In the genomic region with DNA sequence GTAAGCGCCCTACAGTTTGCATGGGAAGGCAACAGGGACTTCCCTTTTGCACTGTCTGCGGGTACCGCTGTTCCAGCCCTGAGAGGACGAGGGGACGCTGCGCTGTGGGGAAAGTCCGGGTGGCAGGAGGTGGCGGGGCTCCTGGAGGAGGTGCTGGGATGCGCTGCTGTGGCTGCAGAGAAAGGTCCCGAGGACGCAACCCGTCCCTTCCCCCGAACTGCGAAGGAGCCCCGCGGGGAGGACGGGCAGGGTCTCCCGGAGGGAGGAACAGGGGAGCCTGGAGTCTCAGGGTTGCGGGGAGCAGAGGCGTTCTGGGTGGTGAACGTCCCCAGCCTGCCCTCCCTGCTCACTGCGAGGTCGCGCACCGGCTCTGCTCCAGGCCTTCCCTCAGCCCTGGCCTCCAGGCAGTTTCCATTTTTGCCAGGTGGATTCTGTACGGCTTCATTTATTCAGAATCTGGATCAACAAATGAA, we compare ENCODE assay signal across 13 cellular contexts.
DNase-seq lines count a peak whose midpoint lies in the region; ATAC-seq and TF ChIP-seq lines count a peak whose summit lies in the region.
"Had no signal": no experiment of that assay in that cellular context is flagged by ENCODE, and none has a peak within 500 bp of the region (broad histone marks: within the 10 kb centered on the region; RNA-seq: fewer than 3 reads in every experiment).

No MANE protein-coding gene starts in this region.

- CTCF ChIA-PET in WTC11 (lab: Charles Lee), result interaction anchor here (1.6 kb wide), 1 partner anchor 94 kb away, joined by 5 read pairs; no protein-coding TSS in a partner anchor

- H3K27me3 ChIP-seq in muscle layer of duodenum (ENCODE audit: low read depth, low read length), result no peaks in the 10 kb centered on the region
- no peaks in the 10 kb centered on the region for H3K27me3 ChIP-seq in uterus

- DNase-seq in WTC11 (ENCODE audit: low spot score) (peak; percentile 41), Right ventricle myocardium superior (peak; percentile 52), uterus (no peak), DMS53 treated with DMSO at 0.1 percent for 48 hours (lab: John Stamatoyannopoulos, UW; ENCODE audit: unreplicated experiment) (no peak)
- no peak for DNase-seq in activated T-cell treated with anti-CD3 and anti-CD28 coated beads, Interleukin-2, amount 50 U/mL, for 1 hour
- DNase-seq: activated CD8-positive, alpha-beta memory T cell treated with anti-CD3 and anti-CD28 coated beads, Interleukin-2, amount 50 U/mL, for 4 hours; DND-41; HCEC 1CT; NCI-H1105; T-helper 17 cell had no signal

- peaks cover 0 to 6% of the 10 kb centered on the region in 2 donors for H3K36me3 ChIP-seq in muscle layer of duodenum (ENCODE audit: control insufficient read depth in 1 of 2, insufficient read depth in 2 of 2, low read length in 2 of 2)
- no peaks in the 10 kb centered on the region for H3K36me3 ChIP-seq in uterus
- H3K36me3 ChIP-seq: neutrophil had no signal

- H3K9me3 ChIP-seq in muscle layer of duodenum (ENCODE audit: control insufficient read depth in 1 of 2, low read length in 2 of 2) (no peaks in the 10 kb centered on the region), uterus (no peaks in the 10 kb centered on the region)
- H3K9me3 ChIP-seq: neutrophil had no signal

- H3K27ac Mint-ChIP-seq in WTC11, result no peak overlapping the region
- H3K27ac Mint-ChIP-seq: T-helper 17 cell had no signal

- TF ChIP-seq CTCF in WTC11 (IDR thresholded peaks at IDR 0.05) (no peak), uterus (IDR thresholded peaks at IDR 0.05) (no peak)

- H3K4me3 ChIP-seq in muscle layer of duodenum (ENCODE audit: low read depth in 1 of 2, low read length in 2 of 2), result peak overlapping the region in 1 of 2 donors; percentile 37
- no peak overlapping the region for H3K4me3 ChIP-seq in uterus

- H3K4me1 ChIP-seq in muscle layer of duodenum (ENCODE audit: control insufficient read depth in 1 of 2, insufficient read depth in 2 of 2, low read length in 2 of 2), result peaks cover 0 to 6% of the 10 kb centered on the region in 2 donors
- peaks cover 0 to 4% of the 10 kb centered on the region in 2 donors for H3K4me1 ChIP-seq in uterus

- H3K27ac ChIP-seq in muscle layer of duodenum (ENCODE audit: low read length) (peak overlapping the region; percentile 24), uterus (peak overlapping the region; percentile 70 to 90)
- H3K27ac ChIP-seq: neutrophil had no signal

- H3K4me3 Mint-ChIP-seq in WTC11, result no peak overlapping the region
- H3K4me3 Mint-ChIP-seq: T-helper 17 cell had no signal

- intact Hi-C loops in Right ventricle myocardium superior (cut with DNase I) (no loop called here), uterus (cut with DNase I; ENCODE audit: low total_unique reads) (no loop called here)

- no peaks in the 10 kb centered on the region for H3K36me3 Mint-ChIP-seq in WTC11

- H3K4me1 Mint-ChIP-seq in WTC11, result peaks cover 23% of the 10 kb centered on the region
- H3K4me1 Mint-ChIP-seq: T-helper 17 cell had no signal

- no peaks in the 10 kb centered on the region for H3K9me3 Mint-ChIP-seq in WTC11

- ATAC-seq in WTC11, result peak; percentile 49
- ATAC-seq in Right ventricle myocardium superior (ENCODE audit: poor library complexity), result peak; percentile 58
- no peak for ATAC-seq in HG02981 (IDR thresholded peaks at IDR 0.05; ENCODE audit: unreplicated experiment)
- ATAC-seq: T-helper 17 cell had no signal

- no peak for TF ChIP-seq POLR2A in uterus (IDR thresholded peaks at IDR 0.05)

- peaks cover 5% of the 10 kb centered on the region for H3K27me3 Mint-ChIP-seq in WTC11 (ENCODE audit: low read depth)

- POLR2A ChIA-PET in WTC11 (lab: Charles Lee), result no interaction called here

TF ChIP-seq in WTC11, 78 proteins besides CTCF, POLR2A, EP300 and RAD21:
- TF ChIP-seq, protein P1, sequence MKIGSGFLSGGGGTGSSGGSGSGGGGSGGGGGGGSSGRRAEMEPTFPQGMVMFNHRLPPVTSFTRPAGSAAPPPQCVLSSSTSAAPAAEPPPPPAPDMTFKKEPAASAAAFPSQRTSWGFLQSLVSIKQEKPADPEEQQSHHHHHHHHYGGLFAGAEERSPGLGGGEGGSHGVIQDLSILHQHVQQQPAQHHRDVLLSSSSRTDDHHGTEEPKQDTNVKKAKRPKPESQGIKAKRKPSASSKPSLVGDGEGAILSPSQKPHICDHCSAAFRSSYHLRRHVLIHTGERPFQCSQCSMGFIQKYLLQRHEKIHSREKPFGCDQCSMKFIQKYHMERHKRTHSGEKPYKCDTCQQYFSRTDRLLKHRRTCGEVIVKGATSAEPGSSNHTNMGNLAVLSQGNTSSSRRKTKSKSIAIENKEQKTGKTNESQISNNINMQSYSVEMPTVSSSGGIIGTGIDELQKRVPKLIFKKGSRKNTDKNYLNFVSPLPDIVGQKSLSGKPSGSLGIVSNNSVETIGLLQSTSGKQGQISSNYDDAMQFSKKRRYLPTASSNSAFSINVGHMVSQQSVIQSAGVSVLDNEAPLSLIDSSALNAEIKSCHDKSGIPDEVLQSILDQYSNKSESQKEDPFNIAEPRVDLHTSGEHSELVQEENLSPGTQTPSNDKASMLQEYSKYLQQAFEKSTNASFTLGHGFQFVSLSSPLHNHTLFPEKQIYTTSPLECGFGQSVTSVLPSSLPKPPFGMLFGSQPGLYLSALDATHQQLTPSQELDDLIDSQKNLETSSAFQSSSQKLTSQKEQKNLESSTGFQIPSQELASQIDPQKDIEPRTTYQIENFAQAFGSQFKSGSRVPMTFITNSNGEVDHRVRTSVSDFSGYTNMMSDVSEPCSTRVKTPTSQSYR (CRISPR knock-in tag; IDR thresholded peaks at IDR 0.05), result no peak
- TF ChIP-seq IRF2 (CRISPR knock-in tag; IDR thresholded peaks at IDR 0.05; ENCODE audit: borderline replicate concordance, low read depth) (no peak), SOX15 (CRISPR knock-in tag; IDR thresholded peaks at IDR 0.05) (no peak)

Comparison
In these comparisons a context has a peak if more than half of its experiments do, and no peak if none do; other contexts are left out.
1. DNase-seq: peak in WTC11 (single experiment) and Right ventricle myocardium superior (single experiment); none in uterus (0 of 2), activated T-cell treated with anti-CD3 and anti-CD28 coated beads, Interleukin-2, amount 50 U/mL, for 1 hour (single experiment) and DMS53 treated with DMSO at 0.1 percent for 48 hours (single experiment).